17 cellular contexts compared by ENCODE assay signal in genomic region chr4:166301266-166301665, GRCh38.
DNase-seq lines count a peak whose midpoint lies in the region; ATAC-seq, FAIRE-seq and TF ChIP-seq lines count a peak whose summit lies in the region.
"Had no signal": no experiment of that assay in that cellular context is flagged by ENCODE, and none has a peak within 500 bp of the region (broad histone marks: within the 10 kb centered on the region; RNA-seq: fewer than 3 reads in every experiment).

No MANE protein-coding gene starts in this region.

- peak overlapping the region; percentile 80 for H3K27ac Mint-ChIP-seq in astrocyte (ENCODE audit: unreplicated experiment)
- H3K27ac Mint-ChIP-seq: CD4-positive, CD25-positive, alpha-beta regulatory T cell had no signal

- no peak overlapping the region for H3K4me3 ChIP-seq in astrocyte (ENCODE audit: insufficient read depth, low read depth, low read length)
- no peak overlapping the region for H3K4me3 ChIP-seq in fibroblast of pulmonary artery (replicated peaks; ENCODE audit: low read depth, low read length)
- H3K4me3 ChIP-seq in osteoblast (ENCODE audit: insufficient read depth, low read length) = peak overlapping the region; percentile 30
- H3K4me3 ChIP-seq in right lobe of liver = no peak overlapping the region
- H3K4me3 ChIP-seq: Peyer's patch, SJCRH30 had no signal

- 55% methylated on average over 4 of the region's 6 CpGs for WGBS in right lobe of liver (ENCODE audit: insufficient coverage, low coverage, low lambda C conversion rate, missing lambda C conversion rate)

- ATAC-seq in right lobe of liver (no peak), HG03139 (IDR thresholded peaks at IDR 0.05; ENCODE audit: unreplicated experiment) (no peak), HG02759 (IDR thresholded peaks at IDR 0.05; ENCODE audit: unreplicated experiment) (no peak)

- peaks cover 15% of the 10 kb centered on the region for H3K4me1 Mint-ChIP-seq in astrocyte (ENCODE audit: low read depth, unreplicated experiment)
- H3K4me1 Mint-ChIP-seq: CD4-positive, CD25-positive, alpha-beta regulatory T cell had no signal

- H3K27ac ChIP-seq in astrocyte (ENCODE audit: low read depth, low read length) (peak overlapping the region; percentile 9), osteoblast (ENCODE audit: low read depth, low read length) (no peak overlapping the region), right lobe of liver (no peak overlapping the region)
- H3K27ac ChIP-seq: Peyer's patch, SJCRH30 had no signal

- H3K4me2 ChIP-seq in astrocyte (ENCODE audit: low read length) (peak overlapping the region; percentile 51), osteoblast (ENCODE audit: insufficient read depth, low read length) (peak overlapping the region; percentile 14)

- no peaks in the 10 kb centered on the region for H3K27me3 Mint-ChIP-seq in astrocyte (ENCODE audit: low read depth, unreplicated experiment)
- H3K27me3 Mint-ChIP-seq: CD4-positive, CD25-positive, alpha-beta regulatory T cell had no signal

- H3K36me3 ChIP-seq in astrocyte (ENCODE audit: insufficient read depth, low read length) (no peaks in the 10 kb centered on the region), osteoblast (ENCODE audit: insufficient read depth, low read length) (no peaks in the 10 kb centered on the region), right lobe of liver (no peaks in the 10 kb centered on the region)
- H3K36me3 ChIP-seq: Peyer's patch, SJCRH30 had no signal

- H4K20me1 ChIP-seq in astrocyte (ENCODE audit: insufficient read depth, low read length) = no peaks in the 10 kb centered on the region
- H4K20me1 ChIP-seq in osteoblast (ENCODE audit: insufficient read depth, low read length) = no peaks in the 10 kb centered on the region

- H3K4me1 ChIP-seq in astrocyte (ENCODE audit: insufficient read depth, low read length) (no peaks in the 10 kb centered on the region), osteoblast (ENCODE audit: insufficient read depth, low read length) (no peaks in the 10 kb centered on the region), right lobe of liver (no peaks in the 10 kb centered on the region)
- H3K4me1 ChIP-seq: Peyer's patch, SJCRH30 had no signal

- no peaks in the 10 kb centered on the region for H3K27me3 ChIP-seq in astrocyte (ENCODE audit: insufficient read depth, low read length)
- H3K27me3 ChIP-seq in osteoblast (ENCODE audit: insufficient read depth, low read length) = no peaks in the 10 kb centered on the region
- H3K27me3 ChIP-seq in right lobe of liver = no peaks in the 10 kb centered on the region
- H3K27me3 ChIP-seq: Peyer's patch, SJCRH30 had no signal

- peaks cover 3% of the 10 kb centered on the region for H3K9me3 Mint-ChIP-seq in astrocyte (ENCODE audit: unreplicated experiment)

- TF ChIP-seq POLR2A in right lobe of liver (IDR thresholded peaks at IDR 0.05) = no peak

- H3K36me3 Mint-ChIP-seq in astrocyte (ENCODE audit: low read depth, unreplicated experiment) = no peaks in the 10 kb centered on the region
- H3K36me3 Mint-ChIP-seq: CD4-positive, CD25-positive, alpha-beta regulatory T cell had no signal

- H3K9me3 ChIP-seq in astrocyte (ENCODE audit: insufficient read depth, low read depth, low read length) = no peaks in the 10 kb centered on the region
- no peaks in the 10 kb centered on the region for H3K9me3 ChIP-seq in osteoblast (ENCODE audit: low read depth, low read length)
- no peaks in the 10 kb centered on the region for H3K9me3 ChIP-seq in right lobe of liver
- H3K9me3 ChIP-seq: Peyer's patch, SJCRH30 had no signal

- no peak overlapping the region for H3K4me3 Mint-ChIP-seq in astrocyte (ENCODE audit: unreplicated experiment)
- H3K4me3 Mint-ChIP-seq: CD4-positive, CD25-positive, alpha-beta regulatory T cell had no signal

- H3K79me2 ChIP-seq in astrocyte (ENCODE audit: insufficient read depth, low read length) (no peaks in the 10 kb centered on the region), osteoblast (ENCODE audit: insufficient read depth, low read length) (no peaks in the 10 kb centered on the region)

- TF ChIP-seq CTCF in astrocyte (IDR thresholded peaks at IDR 0.05; ENCODE audit: insufficient read depth, low read depth, low read length) (no peak), fibroblast of pulmonary artery (IDR thresholded peaks at IDR 0.05; ENCODE audit: low read length, missing control alignments) (no peak), osteoblast (IDR thresholded peaks at IDR 0.05; ENCODE audit: extremely low read depth, low read depth, low read length) (no peak), right lobe of liver (IDR thresholded peaks at IDR 0.05) (no peak)

- H3K9ac ChIP-seq in astrocyte (ENCODE audit: low read length) = no peak overlapping the region

- DNase-seq in LHCN-M2 (ENCODE audit: low read depth) (peak; percentile 61), astrocyte (ENCODE audit: low read depth) (peak; percentile 84), fibroblast of pulmonary artery (ENCODE audit: low read depth) (peak; percentile 21), osteoblast (ENCODE audit: insufficient read length, low spot score, missing footprints) (no peak), right lobe of liver (no peak), hepatic stellate cell (ENCODE audit: low spot score) (no peak)
- DNase-seq: CD4-positive, CD25-positive, alpha-beta regulatory T cell; KBM-7; NCI-H1105; NCI-H146; NCI-H2029; NCI-H524 treated with DMSO at 0.1 percent for 48 hours; Peyer's patch; SJCRH30 had no signal

- intact Hi-C loops in right lobe of liver (cut with DNase I) = no loop called here

- FAIRE-seq in astrocyte (lab: Jason Lieb, UNC) = no peak
- FAIRE-seq: H54 had no signal

- H2AFZ ChIP-seq in astrocyte (ENCODE audit: low read depth, low read length) (no peak overlapping the region), osteoblast (ENCODE audit: low read length) (peak overlapping the region; percentile 20)

Comparison
In these comparisons a context has a peak if more than half of its experiments do, and no peak if none do; other contexts are left out.
1. DNase-seq: peak in LHCN-M2 (single experiment), astrocyte (single experiment) and fibroblast of pulmonary artery (single experiment); none in osteoblast (single experiment), right lobe of liver (0 of 3) and hepatic stellate cell (single experiment).